In the genomic region with DNA sequence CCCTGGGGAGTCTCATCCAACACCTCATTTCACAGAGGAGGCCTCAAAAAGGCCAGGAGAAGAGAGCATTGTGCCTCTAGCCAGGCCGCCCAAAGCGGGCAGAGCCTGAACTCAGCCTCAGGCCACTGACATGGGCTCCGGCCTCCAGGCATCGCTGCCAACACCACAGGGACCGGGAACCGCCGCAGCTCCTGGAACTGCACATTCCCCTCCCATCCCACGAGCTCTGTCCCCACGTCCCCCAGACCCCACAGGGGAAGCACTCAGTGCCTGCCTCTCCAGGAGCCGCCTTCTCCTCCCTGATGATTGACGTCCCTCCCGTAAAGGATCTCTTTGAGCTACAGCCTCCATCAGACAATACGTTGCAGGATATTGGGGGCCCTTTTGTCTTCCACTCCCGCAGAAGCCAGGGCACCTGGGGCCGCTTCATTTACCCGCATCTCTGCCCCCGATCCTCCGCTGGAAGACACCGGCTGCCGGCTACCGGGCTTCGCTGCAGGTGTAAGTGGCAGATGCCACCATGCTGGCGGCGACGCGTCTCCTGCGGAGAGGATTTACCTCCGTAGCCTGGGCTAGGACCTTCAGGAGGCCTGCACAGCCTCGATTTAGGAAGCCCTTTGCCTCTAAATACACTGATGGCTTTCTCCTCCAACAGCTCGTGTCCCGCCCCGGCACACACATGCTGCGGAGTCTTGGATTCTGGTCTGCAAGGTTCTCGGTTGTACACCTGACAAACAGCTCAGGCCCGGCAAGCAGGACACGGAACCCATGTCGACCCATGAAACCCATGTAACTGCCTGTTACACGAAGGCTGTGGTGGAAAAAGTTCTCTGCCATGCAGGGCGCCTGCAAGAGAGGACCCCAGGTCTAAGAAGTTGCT, we compare ENCODE assay signal across 31 cellular contexts.
"Had no signal": no experiment of that assay in that cellular context is flagged by ENCODE, and none has a peak within 500 bp of the region (broad histone marks: within the 10 kb centered on the region; RNA-seq: fewer than 3 reads in every experiment).

No MANE protein-coding gene starts in this region.

- H3K36me3 Mint-ChIP-seq: activated CD4-positive, alpha-beta memory T cell treated with anti-CD3 and anti-CD28 coated beads for 36 hours; activated naive CD4-positive, alpha-beta T cell treated with anti-CD3 and anti-CD28 coated beads, Interleukin-2, amount 50 U/mL, for 24 hours; activated naive CD8-positive, alpha-beta T cell treated with anti-CD3 and anti-CD28 coated beads for 36 hours; brain had no signal

- H3K4me1 ChIP-seq: adrenal gland, breast epithelium, colonic mucosa had no signal

- H3K4me1 Mint-ChIP-seq: activated CD4-positive, alpha-beta T cell treated with anti-CD3 and anti-CD28 coated beads for 36 hours; activated CD4-positive, alpha-beta T cell treated with anti-CD3 and anti-CD28 coated beads, Interleukin-2, amount 10 ng/mL, durations not matched to agents 24 days and 14 days; activated naive CD4-positive, alpha-beta T cell treated with anti-CD3 and anti-CD28 coated beads, Interleukin-2, amount 50 U/mL, for 24 hours; activated naive CD8-positive, alpha-beta T cell treated with anti-CD3 and anti-CD28 coated beads for 36 hours; activated naive CD8-positive, alpha-beta T cell treated with anti-CD3 and anti-CD28 coated beads, Interleukin-2, amount 50 U/mL, for 24 hours; activated T-helper 17 cell treated with anti-CD3 and anti-CD28 coated beads, Interleukin-2, amount 50 U/mL, for 72 hours; brain; T-helper 17 cell had no signal

- H3K36me3 ChIP-seq: adrenal gland, breast epithelium, cardiac muscle cell, colonic mucosa, WERI-Rb-1 had no signal

- H3K4me3 ChIP-seq: adrenal gland, breast epithelium, cardiac muscle cell, colonic mucosa had no signal

- DNase-seq: activated CD4-positive, alpha-beta memory T cell treated with anti-CD3 and anti-CD28 coated beads for 36 hours; activated CD4-positive, alpha-beta T cell treated with anti-CD3 and anti-CD28 coated beads for 36 hours; activated CD4-positive, alpha-beta T cell treated with anti-CD3 and anti-CD28 coated beads, Interleukin-2, amount 10 ng/mL, durations not matched to agents 24 days and 14 days; activated CD4-positive, CD25-positive, alpha-beta regulatory T cell; activated CD4-positive, CD25-positive, alpha-beta regulatory T cell treated with anti-CD3 and anti-CD28 coated beads, Interleukin-2, amount 50 U/mL, for 72 hours; activated CD8-positive, alpha-beta T cell treated with anti-CD3 and anti-CD28 coated beads, Interleukin-2, amount 10 ng/mL, durations not matched to agents 7 days and 5 days; activated effector memory CD4-positive, alpha-beta T cell treated with anti-CD3 and anti-CD28 coated beads, Interleukin-2, amount 50 U/mL, for 16 hours; activated naive CD4-positive, alpha-beta T cell treated with anti-CD3 and anti-CD28 coated beads for 36 hours; activated naive CD8-positive, alpha-beta T cell treated with anti-CD3 and anti-CD28 coated beads for 36 hours; activated naive CD8-positive, alpha-beta T cell treated with anti-CD3 and anti-CD28 coated beads, Interleukin-2, amount 50 U/mL, for 24 hours; activated T-cell treated with anti-CD3 and anti-CD28 coated beads, Interleukin-2, amount 50 U/mL, for 4 hours; amygdala; aorta; central memory CD4-positive, alpha-beta T cell; cerebellar nuclear complex; colonic mucosa; effector CD8-positive, alpha-beta T cell; foreskin fibroblast; T-helper 1 cell; T-helper 17 cell; T1000; WERI-Rb-1 had no signal

- H3K27ac ChIP-seq: adrenal gland, breast epithelium, cardiac muscle cell, colonic mucosa, WERI-Rb-1 had no signal

- H3K9me3 ChIP-seq: adrenal gland, colonic mucosa had no signal

- H3K9me3 Mint-ChIP-seq: activated CD4-positive, alpha-beta memory T cell treated with anti-CD3 and anti-CD28 coated beads for 36 hours; activated CD4-positive, alpha-beta T cell treated with anti-CD3 and anti-CD28 coated beads, Interleukin-2, amount 10 ng/mL, durations not matched to agents 24 days and 14 days; activated naive CD4-positive, alpha-beta T cell treated with anti-CD3 and anti-CD28 coated beads for 36 hours; activated naive CD4-positive, alpha-beta T cell treated with anti-CD3 and anti-CD28 coated beads, Interleukin-2, amount 50 U/mL, for 24 hours; activated naive CD8-positive, alpha-beta T cell treated with anti-CD3 and anti-CD28 coated beads for 36 hours; activated naive CD8-positive, alpha-beta T cell treated with anti-CD3 and anti-CD28 coated beads, Interleukin-2, amount 50 U/mL, for 24 hours; activated T-cell treated with anti-CD3 and anti-CD28 coated beads, Interleukin-2, amount 50 U/mL, for 4 hours; activated T-helper 17 cell treated with anti-CD3 and anti-CD28 coated beads, Interleukin-2, amount 50 U/mL, for 72 hours; T-helper 2 cell treated with Interferon-gamma antibody and Interleukin-4, amounts not matched to agents 5 μg/mL and 100 μg/mL, for 36 hours had no signal

- H3K27me3 ChIP-seq: adrenal gland, breast epithelium, cardiac muscle cell, colonic mucosa had no signal

- H3K4me3 Mint-ChIP-seq: activated CD4-positive, alpha-beta memory T cell treated with anti-CD3 and anti-CD28 coated beads for 36 hours; activated CD4-positive, alpha-beta T cell treated with anti-CD3 and anti-CD28 coated beads for 36 hours; activated CD4-positive, alpha-beta T cell treated with anti-CD3 and anti-CD28 coated beads, Interleukin-2, amount 10 ng/mL, durations not matched to agents 24 days and 14 days; activated CD8-positive, alpha-beta T cell treated with anti-CD3 and anti-CD28 coated beads, Interleukin-2, amount 10 ng/mL, durations not matched to agents 7 days and 5 days; activated naive CD4-positive, alpha-beta T cell treated with anti-CD3 and anti-CD28 coated beads for 36 hours; activated naive CD4-positive, alpha-beta T cell treated with anti-CD3 and anti-CD28 coated beads, Interleukin-2, amount 50 U/mL, for 24 hours; activated naive CD8-positive, alpha-beta T cell treated with anti-CD3 and anti-CD28 coated beads for 36 hours; activated naive CD8-positive, alpha-beta T cell treated with anti-CD3 and anti-CD28 coated beads, Interleukin-2, amount 50 U/mL, for 24 hours; activated T-cell treated with anti-CD3 and anti-CD28 coated beads, Interleukin-2, amount 50 U/mL, for 4 hours; activated T-helper 17 cell treated with anti-CD3 and anti-CD28 coated beads, Interleukin-2, amount 50 U/mL, for 72 hours; brain; T-helper 17 cell; T-helper 2 cell treated with Interferon-gamma antibody and Interleukin-4, amounts not matched to agents 5 μg/mL and 100 μg/mL, for 36 hours had no signal

- FAIRE-seq: frontal cortex had no signal

- H3K27me3 Mint-ChIP-seq: activated CD4-positive, alpha-beta memory T cell treated with anti-CD3 and anti-CD28 coated beads for 36 hours; activated CD4-positive, alpha-beta T cell treated with anti-CD3 and anti-CD28 coated beads for 36 hours; activated CD4-positive, alpha-beta T cell treated with anti-CD3 and anti-CD28 coated beads, Interleukin-2, amount 10 ng/mL, durations not matched to agents 24 days and 14 days; activated naive CD4-positive, alpha-beta T cell treated with anti-CD3 and anti-CD28 coated beads, Interleukin-2, amount 50 U/mL, for 24 hours; activated naive CD8-positive, alpha-beta T cell treated with anti-CD3 and anti-CD28 coated beads for 36 hours; T-helper 17 cell had no signal

- H3K27ac Mint-ChIP-seq: activated CD4-positive, alpha-beta memory T cell treated with anti-CD3 and anti-CD28 coated beads for 36 hours; activated CD4-positive, alpha-beta T cell treated with anti-CD3 and anti-CD28 coated beads for 36 hours; activated CD4-positive, alpha-beta T cell treated with anti-CD3 and anti-CD28 coated beads, Interleukin-2, amount 10 ng/mL, durations not matched to agents 24 days and 14 days; activated CD8-positive, alpha-beta T cell treated with anti-CD3 and anti-CD28 coated beads, Interleukin-2, amount 10 ng/mL, durations not matched to agents 7 days and 5 days; activated naive CD4-positive, alpha-beta T cell treated with anti-CD3 and anti-CD28 coated beads for 36 hours; activated naive CD4-positive, alpha-beta T cell treated with anti-CD3 and anti-CD28 coated beads, Interleukin-2, amount 50 U/mL, for 24 hours; activated naive CD8-positive, alpha-beta T cell treated with anti-CD3 and anti-CD28 coated beads for 36 hours; activated naive CD8-positive, alpha-beta T cell treated with anti-CD3 and anti-CD28 coated beads, Interleukin-2, amount 50 U/mL, for 24 hours; activated T-helper 17 cell treated with anti-CD3 and anti-CD28 coated beads, Interleukin-2, amount 50 U/mL, for 72 hours; brain; T-helper 17 cell; T-helper 2 cell treated with Interferon-gamma antibody and Interleukin-4, amounts not matched to agents 5 μg/mL and 100 μg/mL, for 36 hours had no signal

- ATAC-seq: activated CD4-positive, alpha-beta T cell treated with anti-CD3 and anti-CD28 coated beads for 36 hours; activated CD8-positive, alpha-beta T cell treated with anti-CD3 and anti-CD28 coated beads, Interleukin-2, amount 10 ng/mL, durations not matched to agents 7 days and 5 days; activated naive CD8-positive, alpha-beta T cell treated with anti-CD3 and anti-CD28 coated beads, Interleukin-2, amount 50 U/mL, for 24 hours; activated T-cell treated with anti-CD3 and anti-CD28 coated beads, Interleukin-2, amount 50 U/mL, for 4 hours; activated T-helper 17 cell treated with anti-CD3 and anti-CD28 coated beads, Interleukin-2, amount 50 U/mL, for 72 hours; esophagus mucosa; T-helper 17 cell had no signal
